In genomic region chr22:25098445-25099081, GRCh38 we compare ENCODE assay signal across 19 cellular contexts.
"Had no signal": no experiment of that assay in that cellular context is flagged by ENCODE, and none has a peak within 500 bp of the region (broad histone marks: within the 10 kb centered on the region; RNA-seq: fewer than 3 reads in every experiment).

No MANE protein-coding gene starts in this region.

- H2AFZ ChIP-seq: hepatocyte had no signal

- H3K4me3 ChIP-seq: hepatocyte, left lung, tibial nerve, vagina had no signal

- H3K36me3 ChIP-seq: left lung, tibial nerve, vagina, WERI-Rb-1 had no signal

- H3K27ac ChIP-seq: hepatocyte, left lung, tibial nerve, vagina, WERI-Rb-1 had no signal

- H3K9me3 ChIP-seq: left lung, tibial nerve, vagina had no signal

- H3K4me2 ChIP-seq: hepatocyte had no signal

- DNase-seq: activated CD4-positive, alpha-beta memory T cell treated with anti-CD3 and anti-CD28 coated beads for 36 hours; activated CD8-positive, alpha-beta memory T cell treated with anti-CD3 and anti-CD28 coated beads, Interleukin-2, amount 10 ng/mL, durations not matched to agents 7 days and 5 days; activated naive CD4-positive, alpha-beta T cell; activated naive CD8-positive, alpha-beta T cell treated with anti-CD3 and anti-CD28 coated beads for 36 hours; cerebellar nuclear complex; dermis blood vessel endothelial cell; effector memory CD4-positive, alpha-beta T cell; foreskin fibroblast; islet precursor cell; left lung; midbrain; occipital lobe; stimulated activated CD4-positive, alpha-beta T cell treated with anti-CD3 and anti-CD28 coated beads, Interleukin-12 subunit alpha, Interleukin-12 subunit beta, amount 100 ng/mL, for 4 hours; stimulated activated CD4-positive, alpha-beta T cell treated with anti-CD3 and anti-CD28 coated beads, Interleukin-2, amount 100 ng/mL, for 24 hours; stimulated activated naive CD4-positive, alpha-beta T cell treated with Interleukin-2 at 50 U/mL for 16 hours; WERI-Rb-1 had no signal

- H3K4me1 ChIP-seq: left lung, vagina had no signal

- H3K27me3 ChIP-seq: hepatocyte, left lung, tibial nerve, vagina had no signal
